ENCODE assay signal across 28 cellular contexts in genomic region chr3:28917895-28918294, GRCh38.
"Had no signal": no experiment of that assay in that cellular context is flagged by ENCODE, and none has a peak within 500 bp of the region (broad histone marks: within the 10 kb centered on the region; RNA-seq: fewer than 3 reads in every experiment).

No MANE protein-coding gene starts in this region.

- H3K4me1 Mint-ChIP-seq: activated naive CD4-positive, alpha-beta T cell treated with anti-CD3 and anti-CD28 coated beads, Interleukin-2, amount 50 U/mL, for 24 hours; stimulated activated effector memory CD8-positive, alpha-beta T cell treated with anti-CD3 and anti-CD28 coated beads, Interleukin-12 subunit alpha, Interleukin-12 subunit beta, amount 100 ng/mL, for 72 hours had no signal

- H3K9me3 Mint-ChIP-seq: activated naive CD4-positive, alpha-beta T cell treated with anti-CD3 and anti-CD28 coated beads, Interleukin-2, amount 50 U/mL, for 24 hours; activated naive CD8-positive, alpha-beta T cell treated with anti-CD3 and anti-CD28 coated beads, Interleukin-2, amount 50 U/mL, for 24 hours; activated T-helper 2 cell treated with anti-CD3 and anti-CD28 coated beads, Interferon-gamma antibody, Interleukin-2, Interleukin-4, amounts not matched to agents 10 μg/mL and 5 μg/mL and 100 μg/mL, durations not matched to agents 14 hours and 24 hours and 36 hours; dendritic cell treated with granulocyte-macrophage colony-stimulating factor and Interleukin-4, amounts not matched to agents 40 ng/mL and 50 ng/mL, for 4 days; endodermal cell; natural killer cell treated with Interleukin-12 subunit alpha and Interleukin-12 subunit beta and Interleukin-15 and Interleukin-18, amount 100 ng/mL, for 72 hours; stimulated activated effector memory CD8-positive, alpha-beta T cell treated with anti-CD3 and anti-CD28 coated beads, Interleukin-12 subunit alpha, Interleukin-12 subunit beta, amount 100 ng/mL, for 72 hours had no signal

- H3K4me3 Mint-ChIP-seq: activated CD4-positive, alpha-beta T cell treated with anti-CD3 and anti-CD28 coated beads for 36 hours; activated CD8-positive, alpha-beta memory T cell treated with anti-CD3 and anti-CD28 coated beads, Interleukin-2, amount 10 ng/mL, durations not matched to agents 7 days and 5 days; activated CD8-positive, alpha-beta T cell treated with anti-CD3 and anti-CD28 coated beads, Interleukin-2, amount 10 ng/mL, durations not matched to agents 7 days and 5 days; activated naive CD4-positive, alpha-beta T cell treated with anti-CD3 and anti-CD28 coated beads, Interleukin-2, amount 50 U/mL, for 24 hours; activated naive CD8-positive, alpha-beta T cell treated with anti-CD3 and anti-CD28 coated beads, Interleukin-2, amount 50 U/mL, for 24 hours; dendritic cell treated with granulocyte-macrophage colony-stimulating factor and Interleukin-4, amounts not matched to agents 40 ng/mL and 50 ng/mL, for 4 days; endodermal cell; natural killer cell treated with Interleukin-12 subunit alpha and Interleukin-12 subunit beta and Interleukin-15 and Interleukin-18, amount 100 ng/mL, for 72 hours; stimulated activated effector memory CD8-positive, alpha-beta T cell treated with anti-CD3 and anti-CD28 coated beads, Interleukin-12 subunit alpha, Interleukin-12 subunit beta, amount 100 ng/mL, for 72 hours had no signal

- H3K36me3 ChIP-seq: breast epithelium, heart right ventricle, lower lobe of right lung, right lobe of liver, suprapubic skin, tibial artery, upper lobe of right lung had no signal

- H3K9me3 ChIP-seq: breast epithelium, heart right ventricle, lower lobe of right lung, mucosa of descending colon, right lobe of liver, suprapubic skin, tibial artery, upper lobe of right lung had no signal

- H3K27me3 ChIP-seq: breast epithelium, heart right ventricle, right lobe of liver, suprapubic skin, tibial artery, upper lobe of right lung had no signal

- H3K4me1 ChIP-seq: breast epithelium, right lobe of liver had no signal

- H3K4me3 ChIP-seq: breast epithelium, lower lobe of right lung, mucosa of descending colon, right lobe of liver, skin epidermis, suprapubic skin, tibial artery, upper lobe of right lung had no signal

- DNase-seq: activated CD4-positive, alpha-beta T cell treated with anti-CD3 and anti-CD28 coated beads for 36 hours; activated CD4-positive, CD25-positive, alpha-beta regulatory T cell; activated CD8-positive, alpha-beta memory T cell treated with anti-CD3 and anti-CD28 coated beads, Interleukin-2, amount 10 ng/mL, durations not matched to agents 7 days and 5 days; activated CD8-positive, alpha-beta T cell treated with anti-CD3 and anti-CD28 coated beads, Interleukin-2, amount 10 ng/mL, durations not matched to agents 7 days and 5 days; activated naive CD8-positive, alpha-beta T cell treated with anti-CD3 and anti-CD28 coated beads, Interleukin-2, amount 50 U/mL, for 24 hours; activated T-cell treated with anti-CD3 and anti-CD28 coated beads, Interleukin-2, amount 50 U/mL, for 48 hours; central memory CD4-positive, alpha-beta T cell; endodermal cell; foreskin melanocyte; heart right ventricle; kidney glomerular epithelial cell; lower lobe of right lung; mucosa of descending colon; posterior cingulate gyrus; right lobe of liver; stimulated activated CD4-positive, alpha-beta T cell treated with anti-CD3 and anti-CD28 coated beads, Interleukin-4, amount 100 ng/mL, for 24 hours; tibial artery; upper lobe of right lung had no signal

- ATAC-seq: activated CD4-positive, alpha-beta T cell treated with anti-CD3 and anti-CD28 coated beads for 36 hours; activated CD8-positive, alpha-beta memory T cell treated with anti-CD3 and anti-CD28 coated beads, Interleukin-2, amount 10 ng/mL, durations not matched to agents 7 days and 5 days; activated CD8-positive, alpha-beta T cell treated with anti-CD3 and anti-CD28 coated beads, Interleukin-2, amount 10 ng/mL, durations not matched to agents 7 days and 5 days; activated naive CD8-positive, alpha-beta T cell treated with anti-CD3 and anti-CD28 coated beads, Interleukin-2, amount 50 U/mL, for 24 hours; esophagus mucosa; left lobe of liver; mucosa of descending colon; natural killer cell treated with Interleukin-12 subunit alpha and Interleukin-12 subunit beta and Interleukin-15 and Interleukin-18, amount 100 ng/mL, for 72 hours; right lobe of liver; upper lobe of right lung had no signal

- H3K27me3 Mint-ChIP-seq: activated CD4-positive, alpha-beta T cell treated with anti-CD3 and anti-CD28 coated beads for 36 hours; activated naive CD4-positive, alpha-beta T cell treated with anti-CD3 and anti-CD28 coated beads, Interleukin-2, amount 50 U/mL, for 24 hours; natural killer cell treated with Interleukin-12 subunit alpha and Interleukin-12 subunit beta and Interleukin-15 and Interleukin-18, amount 100 ng/mL, for 72 hours had no signal

- H3K27ac Mint-ChIP-seq: activated CD4-positive, alpha-beta T cell treated with anti-CD3 and anti-CD28 coated beads for 36 hours; activated CD8-positive, alpha-beta memory T cell treated with anti-CD3 and anti-CD28 coated beads, Interleukin-2, amount 10 ng/mL, durations not matched to agents 7 days and 5 days; activated CD8-positive, alpha-beta T cell treated with anti-CD3 and anti-CD28 coated beads, Interleukin-2, amount 10 ng/mL, durations not matched to agents 7 days and 5 days; activated naive CD4-positive, alpha-beta T cell treated with anti-CD3 and anti-CD28 coated beads, Interleukin-2, amount 50 U/mL, for 24 hours; activated naive CD8-positive, alpha-beta T cell treated with anti-CD3 and anti-CD28 coated beads, Interleukin-2, amount 50 U/mL, for 24 hours; activated T-helper 2 cell treated with anti-CD3 and anti-CD28 coated beads, Interferon-gamma antibody, Interleukin-2, Interleukin-4, amounts not matched to agents 10 μg/mL and 5 μg/mL and 100 μg/mL, durations not matched to agents 14 hours and 24 hours and 36 hours; dendritic cell treated with granulocyte-macrophage colony-stimulating factor and Interleukin-4, amounts not matched to agents 40 ng/mL and 50 ng/mL, for 4 days; endodermal cell; natural killer cell treated with Interleukin-12 subunit alpha and Interleukin-12 subunit beta and Interleukin-15 and Interleukin-18, amount 100 ng/mL, for 72 hours; stimulated activated effector memory CD8-positive, alpha-beta T cell treated with anti-CD3 and anti-CD28 coated beads, Interleukin-12 subunit alpha, Interleukin-12 subunit beta, amount 100 ng/mL, for 72 hours had no signal

- H3K27ac ChIP-seq: right lobe of liver, suprapubic skin had no signal
